ENCODE assay signal across 1 cellular context in the genomic region with DNA sequence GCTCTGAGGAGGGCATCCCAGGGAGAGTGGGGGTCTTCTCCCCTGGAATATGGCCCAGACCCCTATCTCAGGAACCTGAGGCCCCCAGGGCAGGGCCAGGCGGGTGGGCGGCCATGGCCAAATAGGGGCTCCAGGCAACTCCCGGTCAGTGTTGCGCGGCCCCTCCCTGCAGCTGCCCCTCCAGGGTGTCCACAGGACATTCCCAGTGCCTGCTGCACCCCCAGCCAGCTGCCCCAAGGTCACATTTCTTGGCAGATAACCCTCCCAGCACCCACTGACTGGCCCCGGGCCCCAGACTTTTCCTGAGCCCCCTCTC.
TF ChIP-seq lines count a peak whose summit lies in the region.

No MANE protein-coding gene starts in this region.

TF ChIP-seq in H1, 55 proteins besides CTCF, POLR2A, EP300 and RAD21:
- TF ChIP-seq YY1 (IDR thresholded peaks at IDR 0.05; ENCODE audit: low read depth, low read length) (no peak), RNF2 (IDR thresholded peaks at IDR 0.05; ENCODE audit: borderline replicate concordance, low read depth, low read length, missing control alignments, poor library complexity, severe bottlenecking) (no peak), POU5F1 (IDR thresholded peaks at IDR 0.05; ENCODE audit: low read depth, low read length) (no peak), SRF (IDR thresholded peaks at IDR 0.05; ENCODE audit: low read depth, low read length) (no peak), HDAC2 (IDR thresholded peaks at IDR 0.05; ENCODE audit: borderline replicate concordance in 1 of 2, low read depth in 2 of 2, low read length in 2 of 2) (no peak), KDM5A (IDR thresholded peaks at IDR 0.05; ENCODE audit: low read length) (no peak), KDM1A (IDR thresholded peaks at IDR 0.05; ENCODE audit: borderline replicate concordance, low read length) (no peak), TBP (IDR thresholded peaks at IDR 0.05; ENCODE audit: low read depth, low read length) (no peak), BCL11A (IDR thresholded peaks at IDR 0.05; ENCODE audit: low read depth in 2 of 2, low read length in 2 of 2) (no peak), MAFK (IDR thresholded peaks at IDR 0.05; ENCODE audit: low read depth, low read length) (no peak), EGR1 (IDR thresholded peaks at IDR 0.05; ENCODE audit: borderline replicate concordance, low read depth, low read length) (no peak), BACH1 (IDR thresholded peaks at IDR 0.05; ENCODE audit: low read length) (no peak), POLR2AphosphoS5 (IDR thresholded peaks at IDR 0.05; ENCODE audit: low read depth, low read length) (no peak)
- TF ChIP-seq, protein P1, sequence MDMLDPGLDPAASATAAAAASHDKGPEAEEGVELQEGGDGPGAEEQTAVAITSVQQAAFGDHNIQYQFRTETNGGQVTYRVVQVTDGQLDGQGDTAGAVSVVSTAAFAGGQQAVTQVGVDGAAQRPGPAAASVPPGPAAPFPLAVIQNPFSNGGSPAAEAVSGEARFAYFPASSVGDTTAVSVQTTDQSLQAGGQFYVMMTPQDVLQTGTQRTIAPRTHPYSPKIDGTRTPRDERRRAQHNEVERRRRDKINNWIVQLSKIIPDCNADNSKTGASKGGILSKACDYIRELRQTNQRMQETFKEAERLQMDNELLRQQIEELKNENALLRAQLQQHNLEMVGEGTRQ (IDR thresholded peaks at IDR 0.05; ENCODE audit: low read length) = no peak
- TF ChIP-seq, protein P2, sequence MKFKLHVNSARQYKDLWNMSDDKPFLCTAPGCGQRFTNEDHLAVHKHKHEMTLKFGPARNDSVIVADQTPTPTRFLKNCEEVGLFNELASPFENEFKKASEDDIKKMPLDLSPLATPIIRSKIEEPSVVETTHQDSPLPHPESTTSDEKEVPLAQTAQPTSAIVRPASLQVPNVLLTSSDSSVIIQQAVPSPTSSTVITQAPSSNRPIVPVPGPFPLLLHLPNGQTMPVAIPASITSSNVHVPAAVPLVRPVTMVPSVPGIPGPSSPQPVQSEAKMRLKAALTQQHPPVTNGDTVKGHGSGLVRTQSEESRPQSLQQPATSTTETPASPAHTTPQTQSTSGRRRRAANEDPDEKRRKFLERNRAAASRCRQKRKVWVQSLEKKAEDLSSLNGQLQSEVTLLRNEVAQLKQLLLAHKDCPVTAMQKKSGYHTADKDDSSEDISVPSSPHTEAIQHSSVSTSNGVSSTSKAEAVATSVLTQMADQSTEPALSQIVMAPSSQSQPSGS (IDR thresholded peaks at IDR 0.05; ENCODE audit: low read length) = no peak
TF ChIP-seq in H1: peak in this region for 0.
